13 cellular contexts compared by ENCODE assay signal in the genomic region with DNA sequence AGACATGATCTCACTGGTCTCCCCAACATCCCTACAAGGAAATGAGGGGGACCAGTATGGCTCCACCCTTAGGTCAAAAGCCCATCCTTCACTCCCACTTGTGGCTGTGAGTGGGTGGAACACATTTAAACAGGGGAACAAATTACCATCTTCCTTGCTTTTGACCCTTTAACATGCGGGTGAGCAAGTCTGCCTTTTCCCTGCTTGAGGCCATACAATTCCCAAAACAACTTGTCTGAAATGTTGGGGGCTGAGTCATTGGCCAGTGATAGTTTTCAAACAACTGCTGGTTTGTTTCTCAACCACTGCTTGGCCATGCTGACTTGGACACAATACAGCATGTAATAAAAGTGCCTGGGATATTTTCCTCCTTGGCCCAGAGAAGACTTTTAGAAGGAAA. TPM values are rescaled to one million over a fixed set of nuclear protein-coding genes. Genes with fewer than 3 reads are reported as not detected.
DNase-seq lines count a peak whose midpoint lies in the region; ATAC-seq and TF ChIP-seq lines count a peak whose summit lies in the region.
"Had no signal": no experiment of that assay in that cellular context is flagged by ENCODE, and none has a peak within 500 bp of the region (broad histone marks: within the 10 kb centered on the region; RNA-seq: fewer than 3 reads in every experiment).

No MANE protein-coding gene starts in this region.

- peaks cover 12% of the 10 kb centered on the region for H3F3A ChIP-seq in MM.1S (ENCODE audit: insufficient read depth, low read length)

- H3K9ac ChIP-seq in MM.1S (ENCODE audit: low read length): no peak overlapping the region

- no peaks in the 10 kb centered on the region for H4K20me1 ChIP-seq in MM.1S (ENCODE audit: insufficient read depth, low read length)

- H2AFZ ChIP-seq in MM.1S (ENCODE audit: low read length): no peak overlapping the region

- 72 to 85% methylated on average over 1 of the region's 1 CpG for WGBS in sigmoid colon, 2 donors

- no peaks in the 10 kb centered on the region for H3K79me2 ChIP-seq in MM.1S (ENCODE audit: low read length)

- TF ChIP-seq EP300 in sigmoid colon (IDR thresholded peaks at IDR 0.05): peak in 1 of 4 donors; percentile 24

- TF ChIP-seq POLR2A in sigmoid colon (IDR thresholded peaks at IDR 0.05): no peak

- H3K27me3 ChIP-seq in sigmoid colon: no peaks in the 10 kb centered on the region
- H3K27me3 ChIP-seq in MM.1S (replicated peaks; ENCODE audit: insufficient read depth, low read length): no peaks in the 10 kb centered on the region

- CTCF ChIA-PET in GM10248 (lab: Yijun Ruan, JAX): interaction anchor here (1.3 kb wide), 1 partner anchor 10 kb away, joined by 5 read pairs; no protein-coding TSS in a partner anchor

- H3K4me1 ChIP-seq in sigmoid colon: peaks cover 0 to 51% (median 30%) of the 10 kb centered on the region in 4 donors
- peaks cover 14% of the 10 kb centered on the region for H3K4me1 ChIP-seq in MM.1S (ENCODE audit: low read length)

- H3K9me2 ChIP-seq in MM.1S (replicated peaks; ENCODE audit: insufficient read depth, low read length): no peaks in the 10 kb centered on the region

- no peak overlapping the region for H3K4me3 ChIP-seq in astrocyte of the spinal cord (ENCODE audit: low read depth, low read length)
- no peak overlapping the region for H3K4me3 ChIP-seq in sigmoid colon
- no peak overlapping the region for H3K4me3 ChIP-seq in MM.1S (ENCODE audit: low read length)

- peak overlapping the region; percentile 59 to 80 (median 72) for H3K27ac ChIP-seq in sigmoid colon
- H3K27ac ChIP-seq in MM.1S (ENCODE audit: low read length): no peak overlapping the region
- H3K27ac ChIP-seq: C4-2B, HL-60 had no signal

- in situ Hi-C loops in astrocyte of the spinal cord (cut with HindIII; ENCODE audit: low sequenced_read_pairs): no loop called here

- H3K36me3 ChIP-seq in sigmoid colon: no peaks in the 10 kb centered on the region
- no peaks in the 10 kb centered on the region for H3K36me3 ChIP-seq in MM.1S (replicated peaks; ENCODE audit: insufficient read depth, low read length)

- no peak overlapping the region for H3K4me2 ChIP-seq in MM.1S (ENCODE audit: low read depth, low read length)

- intact Hi-C loops in Right ventricle myocardium superior (cut with DNase I): no loop called here
- intact Hi-C loops in sigmoid colon (cut with DNase I): loop anchor here (5.0 kb wide), 1 partner anchor 36 kb away; no protein-coding TSS in a partner anchor

- POLR2A ChIA-PET in GM10248 (lab: Yijun Ruan, JAX): no interaction called here

- TF ChIP-seq CTCF in astrocyte of the spinal cord (IDR thresholded peaks at IDR 0.05; ENCODE audit: low read depth, low read length) (no peak), sigmoid colon (IDR thresholded peaks at IDR 0.05) (no peak), MM.1S (IDR thresholded peaks at IDR 0.05; ENCODE audit: low read length) (no peak), GM10248 (IDR thresholded peaks at IDR 0.05; ENCODE audit: control extremely low read depth, extremely low read depth, low read depth, missing control alignments) (no peak)

- no peaks in the 10 kb centered on the region for H3K9me3 ChIP-seq in sigmoid colon
- no peaks in the 10 kb centered on the region for H3K9me3 ChIP-seq in MM.1S (replicated peaks; ENCODE audit: insufficient read depth, low read length)

- ATAC-seq in Right ventricle myocardium superior (ENCODE audit: poor library complexity): peak; percentile 91

- peak; percentile 78 for DNase-seq in COLO829 (ENCODE audit: low spot score)
- peak; percentile 93 for DNase-seq in astrocyte of the spinal cord (ENCODE audit: low read depth, low spot score)
- no peak for DNase-seq in Right ventricle myocardium superior
- peak; percentile 81 for DNase-seq in sigmoid colon
- DNase-seq in MM.1S: no peak
- DNase-seq in T-helper 1 cell: no peak
- no peak for DNase-seq in Kasumi-1 (lab: John Stamatoyannopoulos, UW)
- no peak for DNase-seq in GM10248 (ENCODE audit: extremely low spot score)
- DNase-seq: activated CD4-positive, alpha-beta T cell treated with anti-CD3 and anti-CD28 coated beads, Interleukin-2, amount 10 ng/mL, durations not matched to agents 24 days and 14 days; NCI-H1092; NCI-H774 had no signal

RNA-seq across cellular contexts. Expression of gene COL8A1, which starts 39.6 kb away (rescaled TPM):
- total RNA-seq in Right ventricle myocardium superior (9.4 TPM), sigmoid colon (10 to 100 TPM; 15.3 to 39.6 (median 18.3) TPM)
- polyA plus RNA-seq in sigmoid colon: 1 to 10 TPM in 1 of 3 donors, under 1 TPM in 2; 0.23 to 2.2 (median 0.60) TPM

Comparison
In these comparisons a context has a peak if more than half of its experiments do, and no peak if none do; other contexts are left out.
1. DNase-seq: peak in COLO829 (single experiment), astrocyte of the spinal cord (single experiment) and sigmoid colon (single experiment); none in Right ventricle myocardium superior (single experiment), MM.1S (single experiment), T-helper 1 cell (0 of 5), Kasumi-1 (0 of 2) and GM10248 (single experiment).